ENCODE assay signal across 24 cellular contexts in the genomic region with DNA sequence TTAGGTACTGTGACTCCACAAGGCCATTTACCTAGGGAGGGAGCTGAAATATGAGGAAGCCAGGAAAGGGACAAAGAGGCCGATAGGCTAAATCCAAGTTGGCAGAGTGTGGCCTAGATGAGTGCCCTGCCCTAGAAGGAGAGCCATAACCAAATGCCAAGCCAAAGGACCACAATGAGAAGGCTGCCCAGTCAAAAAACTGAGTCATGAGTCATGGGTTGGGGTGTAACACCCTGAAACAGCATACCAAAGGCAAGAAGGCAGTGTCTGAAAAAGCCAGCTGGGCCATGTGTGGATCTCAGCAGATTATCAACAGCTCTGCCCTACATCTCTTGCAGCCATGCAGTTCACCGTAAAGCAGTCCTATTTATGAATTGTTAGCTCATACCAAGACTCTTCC.
A peak's percentile ranks its signal among the peaks of the same experiment; 100 is the strongest.
DNase-seq lines count a peak whose midpoint lies in the region; ATAC-seq and TF ChIP-seq lines count a peak whose summit lies in the region.
"Had no signal": no experiment of that assay in that cellular context is flagged by ENCODE, and none has a peak within 500 bp of the region (broad histone marks: within the 10 kb centered on the region; RNA-seq: fewer than 3 reads in every experiment).

No MANE protein-coding gene starts in this region.

- no peak overlapping the region for H3K27ac Mint-ChIP-seq in activated CD4-positive, alpha-beta T cell treated with anti-CD3 and anti-CD28 coated beads for 36 hours
- H3K27ac Mint-ChIP-seq in immature natural killer cell, result no peak overlapping the region
- H3K27ac Mint-ChIP-seq: activated CD4-positive, alpha-beta T cell treated with anti-CD3 and anti-CD28 coated beads, Interleukin-2, amount 10 ng/mL, durations not matched to agents 7 days and 5 days; GM23338; natural killer cell had no signal

- CTCF ChIA-PET in activated CD4-positive, alpha-beta T cell treated with anti-CD3 and anti-CD28 coated beads for 36 hours (lab: Charles Lee), result interaction anchor here (0.7 to 2.2 kb wide), 2 partner anchors 22 to 610 kb away, joined by 3 to 6 read pairs; no protein-coding TSS in a partner anchor

- DNase-seq in activated CD4-positive, alpha-beta T cell treated with anti-CD3 and anti-CD28 coated beads for 36 hours, result no peak
- DNase-seq in activated CD4-positive, alpha-beta T cell treated with anti-CD3 and anti-CD28 coated beads, Interleukin-2, amount 50 U/mL, for 48 hours, result no peak
- DNase-seq in M059J (ENCODE audit: low read depth), result peak; percentile 75
- DNase-seq in gastrocnemius medialis, result peak; percentile 2 to 13
- DNase-seq in NCI-H2196 (lab: John Stamatoyannopoulos, UW; ENCODE audit: unreplicated experiment), result no peak
- no peak for DNase-seq in GM19240 (ENCODE audit: insufficient read length, low spot score)
- no peak for DNase-seq in immature natural killer cell
- DNase-seq: 8988T; activated CD4-positive, alpha-beta T cell treated with anti-CD3 and anti-CD28 coated beads, Interleukin-2, amount 10 ng/mL, durations not matched to agents 7 days and 5 days; activated gamma-delta T cell treated with Interleukin-2 at 50 U/mL for 16 hours; central memory CD4-positive, alpha-beta T cell; hippocampal formation; mesenchymal stem cell; natural killer cell; NCI-H1694 treated with DMSO at 0.1 percent for 48 hours; Peyer's patch; stimulated activated CD4-positive, alpha-beta T cell treated with anti-CD3 and anti-CD28 coated beads, Interleukin-2, amount 100 ng/mL, for 24 hours; stomach; SW 1271; upper lobe of right lung had no signal

- H3K27ac ChIP-seq in esophagus (ENCODE audit: low read depth in 2 of 2, low read length in 1 of 2), result peak overlapping the region; percentile 33 to 65
- H3K27ac ChIP-seq in gastrocnemius medialis, result peak overlapping the region in 2 of 4 donors; percentile 3 to 34
- H3K27ac ChIP-seq: BLaER1 treated with 17β-estradiol and CSF1 and Interleukin-3, amounts not matched to agents 10 nM and 100 nM; parathyroid adenoma; Peyer's patch; stomach; upper lobe of right lung had no signal

- no peaks in the 10 kb centered on the region for H3K4me1 ChIP-seq in esophagus (ENCODE audit: control insufficient read depth in 2 of 2, insufficient read depth in 2 of 2, low read length in 1 of 2)
- H3K4me1 ChIP-seq in gastrocnemius medialis, result peaks cover 0 to 6% of the 10 kb centered on the region in 2 donors
- H3K4me1 ChIP-seq: parathyroid adenoma, Peyer's patch, upper lobe of right lung had no signal

- in situ Hi-C loops in gastrocnemius medialis (cut with MboI; ENCODE audit: low sequenced_read_pairs in 4 of 4), result no loop called here

- H3K9me3 ChIP-seq in esophagus (ENCODE audit: control insufficient read depth in 2 of 2, insufficient read depth in 1 of 2, low read depth in 1 of 2, low read length in 1 of 2) (no peaks in the 10 kb centered on the region), gastrocnemius medialis (no peaks in the 10 kb centered on the region)
- H3K9me3 ChIP-seq: BLaER1 treated with 17β-estradiol and CSF1 and Interleukin-3, amounts not matched to agents 10 nM and 100 nM; Peyer's patch; stomach; upper lobe of right lung had no signal

- H3K27me3 ChIP-seq in esophagus (ENCODE audit: control insufficient read depth in 1 of 2, insufficient read depth in 2 of 2, low read length in 2 of 2) (no peaks in the 10 kb centered on the region), gastrocnemius medialis (no peaks in the 10 kb centered on the region)
- H3K27me3 ChIP-seq: BLaER1 treated with 17β-estradiol and CSF1 and Interleukin-3, amounts not matched to agents 10 nM and 100 nM; Peyer's patch; stomach; upper lobe of right lung had no signal

- H3K27me3 Mint-ChIP-seq in activated CD4-positive, alpha-beta T cell treated with anti-CD3 and anti-CD28 coated beads for 36 hours, result peaks cover 2% of the 10 kb centered on the region
- H3K27me3 Mint-ChIP-seq in immature natural killer cell (ENCODE audit: low read depth in 3 of 3), result peaks cover 0 to 2% (median 0%) of the 10 kb centered on the region in 3 donors

- no peaks in the 10 kb centered on the region for H3K36me3 Mint-ChIP-seq in activated CD4-positive, alpha-beta T cell treated with anti-CD3 and anti-CD28 coated beads for 36 hours (ENCODE audit: low read depth)
- no peaks in the 10 kb centered on the region for H3K36me3 Mint-ChIP-seq in immature natural killer cell
- H3K36me3 Mint-ChIP-seq: natural killer cell had no signal

- intact Hi-C loops in activated CD4-positive, alpha-beta T cell treated with anti-CD3 and anti-CD28 coated beads for 36 hours (cut with DNase I, micrococcal nuclease), result no loop called here
- intact Hi-C loops in gastrocnemius medialis (cut with DNase I; ENCODE audit: low total_unique reads), result no loop called here

- TF ChIP-seq CTCF in gastrocnemius medialis (IDR thresholded peaks at IDR 0.05 in 4 of 5, conservative IDR thresholded peaks at IDR 0.05 in 1 of 5), result no peak

- H3K9me3 Mint-ChIP-seq in activated CD4-positive, alpha-beta T cell treated with anti-CD3 and anti-CD28 coated beads for 36 hours (ENCODE audit: low read depth), result no peaks in the 10 kb centered on the region
- H3K9me3 Mint-ChIP-seq in immature natural killer cell, result no peaks in the 10 kb centered on the region
- H3K9me3 Mint-ChIP-seq: activated CD4-positive, alpha-beta T cell treated with anti-CD3 and anti-CD28 coated beads, Interleukin-2, amount 10 ng/mL, durations not matched to agents 7 days and 5 days; GM23338; natural killer cell had no signal

- no peak overlapping the region for H3K4me3 Mint-ChIP-seq in activated CD4-positive, alpha-beta T cell treated with anti-CD3 and anti-CD28 coated beads for 36 hours
- H3K4me3 Mint-ChIP-seq in immature natural killer cell, result no peak overlapping the region
- H3K4me3 Mint-ChIP-seq: activated CD4-positive, alpha-beta T cell treated with anti-CD3 and anti-CD28 coated beads, Interleukin-2, amount 10 ng/mL, durations not matched to agents 7 days and 5 days; GM23338; natural killer cell had no signal

- no peak for TF ChIP-seq POLR2A in gastrocnemius medialis (IDR thresholded peaks at IDR 0.05)

- H3K36me3 ChIP-seq in esophagus (ENCODE audit: control insufficient read depth in 2 of 2, insufficient read depth in 2 of 2, low read length in 1 of 2), result no peaks in the 10 kb centered on the region
- no peaks in the 10 kb centered on the region for H3K36me3 ChIP-seq in gastrocnemius medialis
- H3K36me3 ChIP-seq: BLaER1 treated with 17β-estradiol and CSF1 and Interleukin-3, amounts not matched to agents 10 nM and 100 nM; Peyer's patch; stomach; upper lobe of right lung had no signal

- WGBS in esophagus, 2 donors, result 28% methylated on average over 2 of the region's 2 CpGs

- peak; percentile 63 for ATAC-seq in activated CD4-positive, alpha-beta T cell treated with anti-CD3 and anti-CD28 coated beads for 36 hours
- ATAC-seq in gastrocnemius medialis, result peak; percentile 51 to 67
- ATAC-seq: GM23338, natural killer cell, upper lobe of right lung had no signal

- H3K4me1 Mint-ChIP-seq in activated CD4-positive, alpha-beta T cell treated with anti-CD3 and anti-CD28 coated beads for 36 hours, result peaks cover 3% of the 10 kb centered on the region
- no peaks in the 10 kb centered on the region for H3K4me1 Mint-ChIP-seq in immature natural killer cell
- H3K4me1 Mint-ChIP-seq: activated CD4-positive, alpha-beta T cell treated with anti-CD3 and anti-CD28 coated beads, Interleukin-2, amount 10 ng/mL, durations not matched to agents 7 days and 5 days; GM23338; natural killer cell had no signal

- H3K4me3 ChIP-seq in esophagus (ENCODE audit: low read depth in 1 of 2, low read length in 2 of 2) (no peak overlapping the region), gastrocnemius medialis (no peak overlapping the region)
- H3K4me3 ChIP-seq: BLaER1 treated with 17β-estradiol and CSF1 and Interleukin-3, amounts not matched to agents 10 nM and 100 nM; GM23338; Peyer's patch; stomach; upper lobe of right lung had no signal

- POLR2A ChIA-PET in activated CD4-positive, alpha-beta T cell treated with anti-CD3 and anti-CD28 coated beads for 36 hours (lab: Charles Lee), result no interaction called here

Comparison
In these comparisons a context has a peak if more than half of its experiments do, and no peak if none do; other contexts are left out.
1. DNase-seq: peak in M059J (single experiment) and gastrocnemius medialis (2 of 2); none in activated CD4-positive, alpha-beta T cell treated with anti-CD3 and anti-CD28 coated beads for 36 hours (single experiment), activated CD4-positive, alpha-beta T cell treated with anti-CD3 and anti-CD28 coated beads, Interleukin-2, amount 50 U/mL, for 48 hours (0 of 2), NCI-H2196 (single experiment), GM19240 (single experiment) and immature natural killer cell (0 of 3).